ENCODE assay signal across 1 cellular context in the genomic region with DNA sequence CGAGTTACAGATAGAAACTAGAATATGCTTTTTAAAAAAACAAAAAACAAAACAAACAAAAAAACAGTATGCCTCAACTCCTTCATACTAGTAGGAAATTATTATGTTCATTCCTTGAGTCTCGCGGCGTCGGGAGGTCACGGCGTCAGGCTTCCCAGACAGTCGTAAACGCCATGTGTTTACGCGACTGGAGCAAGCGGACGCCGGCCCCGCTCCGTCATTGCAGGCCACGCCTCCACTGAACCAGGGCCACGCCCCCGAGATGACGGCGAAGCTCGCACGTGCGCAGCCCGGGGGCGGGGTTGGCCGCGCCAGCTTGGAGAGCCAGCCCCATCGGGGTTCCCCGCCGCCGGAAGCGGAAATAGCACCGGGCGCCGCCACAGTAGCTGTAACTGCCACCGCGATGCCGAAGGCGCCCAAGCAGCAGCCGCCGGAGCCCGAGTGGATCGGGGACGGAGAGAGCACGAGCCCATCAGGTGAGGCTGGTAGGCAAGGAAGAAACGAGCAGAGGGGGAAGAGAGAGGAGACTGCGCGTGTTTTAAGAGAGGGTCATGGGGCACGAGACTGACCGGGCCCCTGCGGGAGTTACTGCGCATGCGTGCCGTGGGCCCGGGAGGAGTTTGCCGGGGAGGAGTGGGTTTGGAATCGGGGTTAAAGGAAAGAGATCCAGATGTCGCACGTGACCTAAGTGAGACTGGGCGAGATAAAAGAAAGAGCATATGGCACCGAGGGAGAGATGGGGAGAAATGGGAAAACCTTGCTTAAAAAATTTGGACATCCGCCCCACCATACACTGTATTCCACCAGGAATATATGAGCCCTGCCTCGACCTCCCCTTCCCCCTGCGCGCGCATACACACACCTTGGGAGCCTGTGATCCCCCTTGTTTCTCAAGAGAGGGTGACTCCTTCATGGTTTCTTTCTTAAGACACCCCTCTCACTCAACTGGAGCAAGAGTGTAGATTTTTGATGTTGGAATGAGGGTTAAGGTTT.
TF ChIP-seq lines count a peak whose summit lies in the region.

A gene (plus strand): TSS at position 358 of the 993 bp plus-strand sequence. CDS start 46 bp downstream, at position 404.

TF ChIP-seq in K562, 482 proteins besides CTCF, POLR2A, EP300 and RAD21 (continued from another document and continues in another):
- TF ChIP-seq, protein P1, sequence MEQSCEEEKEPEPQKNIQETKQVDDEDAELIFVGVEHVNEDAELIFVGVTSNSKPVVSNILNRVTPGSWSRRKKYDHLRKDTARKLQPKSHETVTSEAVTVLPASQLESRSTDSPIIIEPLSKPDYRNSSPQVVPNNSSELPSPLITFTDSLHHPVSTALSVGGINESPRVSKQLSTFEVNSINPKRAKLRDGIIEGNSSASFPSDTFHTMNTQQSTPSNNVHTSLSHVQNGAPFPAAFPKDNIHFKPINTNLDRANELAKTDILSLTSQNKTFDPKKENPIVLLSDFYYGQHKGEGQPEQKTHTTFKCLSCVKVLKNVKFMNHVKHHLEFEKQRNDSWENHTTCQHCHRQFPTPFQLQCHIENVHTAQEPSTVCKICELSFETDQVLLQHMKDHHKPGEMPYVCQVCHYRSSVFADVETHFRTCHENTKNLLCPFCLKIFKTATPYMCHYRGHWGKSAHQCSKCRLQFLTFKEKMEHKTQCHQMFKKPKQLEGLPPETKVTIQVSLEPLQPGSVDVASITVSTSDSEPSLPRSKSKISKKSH (CRISPR knock-in tag; IDR thresholded peaks at IDR 0.05), result no peak
- TF ChIP-seq, protein P2, sequence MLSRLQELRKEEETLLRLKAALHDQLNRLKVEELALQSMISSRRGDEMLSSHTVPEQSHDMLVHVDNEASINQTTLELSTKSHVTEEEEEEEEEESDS (CRISPR knock-in tag; IDR thresholded peaks at IDR 0.05), result no peak
- TF ChIP-seq TAF1 (IDR thresholded peaks at IDR 0.05; ENCODE audit: control insufficient read depth, extremely low read depth, insufficient read depth, low read length, severe bottlenecking), result peak; percentile 83
- TF ChIP-seq RNF2 (IDR thresholded peaks at IDR 0.05), result peak; percentile 36
- TF ChIP-seq C11orf30 (IDR thresholded peaks at IDR 0.05; ENCODE audit: low read depth), result peak; percentile 85
- peak; percentile 61 to 95 (median 91) for TF ChIP-seq YY1 (IDR thresholded peaks at IDR 0.05; ENCODE audit: borderline replicate concordance in 1 of 3, control insufficient read depth in 1 of 3, extremely low read depth in 1 of 3, insufficient read depth in 3 of 3, insufficient read length in 1 of 3, insufficient replicate concordance in 2 of 3, low read depth in 1 of 3, low read length in 2 of 3)
- TF ChIP-seq MCM5 (IDR thresholded peaks at IDR 0.05; ENCODE audit: low read depth), result no peak
- peak; percentile 90 for TF ChIP-seq NR2C1 (IDR thresholded peaks at IDR 0.05)
- peak; percentile 91 for TF ChIP-seq NR2C1 (tag; IDR thresholded peaks at IDR 0.05)
- no peak for TF ChIP-seq CEBPB (tag; IDR thresholded peaks at IDR 0.05)
- peak; percentile 99 for TF ChIP-seq RBFOX2 (IDR thresholded peaks at IDR 0.05; ENCODE audit: low read depth, low read length)
- 0 out of 2 replicates have a peak, but pooled peaks have one; percentile 64 for TF ChIP-seq ZNF586 (CRISPR knock-in tag; conservative IDR thresholded peaks at IDR 0.05)
- TF ChIP-seq DIDO1 (tag; IDR thresholded peaks at IDR 0.05; ENCODE audit: low read depth), result peak; percentile 96
- TF ChIP-seq NFIC (IDR thresholded peaks at IDR 0.05), result 0 out of 2 replicates have a peak, but pooled peaks have one; percentile 53
- peak; percentile 92 for TF ChIP-seq KAT7 (CRISPR knock-in tag; IDR thresholded peaks at IDR 0.05; ENCODE audit: borderline replicate concordance)
- TF ChIP-seq EGR1 (conservative IDR thresholded peaks at IDR 0.05), result peak; percentile 90
- no peak for TF ChIP-seq CHD1 (IDR thresholded peaks at IDR 0.05; ENCODE audit: low read length)
- peak; percentile 91 for TF ChIP-seq TOE1 (IDR thresholded peaks at IDR 0.05; ENCODE audit: borderline replicate concordance)
- no peak for TF ChIP-seq TOE1 (CRISPR knock-in tag; IDR thresholded peaks at IDR 0.05; ENCODE audit: borderline replicate concordance, low read depth)
- TF ChIP-seq, protein P3, sequence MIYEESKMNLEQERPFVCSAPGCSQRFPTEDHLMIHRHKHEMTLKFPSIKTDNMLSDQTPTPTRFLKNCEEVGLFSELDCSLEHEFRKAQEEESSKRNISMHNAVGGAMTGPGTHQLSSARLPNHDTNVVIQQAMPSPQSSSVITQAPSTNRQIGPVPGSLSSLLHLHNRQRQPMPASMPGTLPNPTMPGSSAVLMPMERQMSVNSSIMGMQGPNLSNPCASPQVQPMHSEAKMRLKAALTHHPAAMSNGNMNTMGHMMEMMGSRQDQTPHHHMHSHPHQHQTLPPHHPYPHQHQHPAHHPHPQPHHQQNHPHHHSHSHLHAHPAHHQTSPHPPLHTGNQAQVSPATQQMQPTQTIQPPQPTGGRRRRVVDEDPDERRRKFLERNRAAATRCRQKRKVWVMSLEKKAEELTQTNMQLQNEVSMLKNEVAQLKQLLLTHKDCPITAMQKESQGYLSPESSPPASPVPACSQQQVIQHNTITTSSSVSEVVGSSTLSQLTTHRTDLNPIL (CRISPR knock-in tag; IDR thresholded peaks at IDR 0.05), result no peak
- peak; percentile 94 for TF ChIP-seq MTA1 (IDR thresholded peaks at IDR 0.05; ENCODE audit: borderline replicate concordance)
- TF ChIP-seq PCBP1 (IDR thresholded peaks at IDR 0.05; ENCODE audit: low read depth, low read length, poor library complexity, severe bottlenecking), result peak; percentile 80
- TF ChIP-seq, protein P4, sequence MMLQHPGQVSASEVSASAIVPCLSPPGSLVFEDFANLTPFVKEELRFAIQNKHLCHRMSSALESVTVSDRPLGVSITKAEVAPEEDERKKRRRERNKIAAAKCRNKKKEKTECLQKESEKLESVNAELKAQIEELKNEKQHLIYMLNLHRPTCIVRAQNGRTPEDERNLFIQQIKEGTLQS (IDR thresholded peaks at IDR 0.05), result no peak
- TF ChIP-seq, protein P4 (CRISPR knock-in tag; conservative IDR thresholded peaks at IDR 0.05), result peak; percentile 84; the same call in 1 of the 2 replicates
- peak; percentile 87 for TF ChIP-seq HIVEP1 (CRISPR knock-in tag; IDR thresholded peaks at IDR 0.05)
- TF ChIP-seq, protein P5, sequence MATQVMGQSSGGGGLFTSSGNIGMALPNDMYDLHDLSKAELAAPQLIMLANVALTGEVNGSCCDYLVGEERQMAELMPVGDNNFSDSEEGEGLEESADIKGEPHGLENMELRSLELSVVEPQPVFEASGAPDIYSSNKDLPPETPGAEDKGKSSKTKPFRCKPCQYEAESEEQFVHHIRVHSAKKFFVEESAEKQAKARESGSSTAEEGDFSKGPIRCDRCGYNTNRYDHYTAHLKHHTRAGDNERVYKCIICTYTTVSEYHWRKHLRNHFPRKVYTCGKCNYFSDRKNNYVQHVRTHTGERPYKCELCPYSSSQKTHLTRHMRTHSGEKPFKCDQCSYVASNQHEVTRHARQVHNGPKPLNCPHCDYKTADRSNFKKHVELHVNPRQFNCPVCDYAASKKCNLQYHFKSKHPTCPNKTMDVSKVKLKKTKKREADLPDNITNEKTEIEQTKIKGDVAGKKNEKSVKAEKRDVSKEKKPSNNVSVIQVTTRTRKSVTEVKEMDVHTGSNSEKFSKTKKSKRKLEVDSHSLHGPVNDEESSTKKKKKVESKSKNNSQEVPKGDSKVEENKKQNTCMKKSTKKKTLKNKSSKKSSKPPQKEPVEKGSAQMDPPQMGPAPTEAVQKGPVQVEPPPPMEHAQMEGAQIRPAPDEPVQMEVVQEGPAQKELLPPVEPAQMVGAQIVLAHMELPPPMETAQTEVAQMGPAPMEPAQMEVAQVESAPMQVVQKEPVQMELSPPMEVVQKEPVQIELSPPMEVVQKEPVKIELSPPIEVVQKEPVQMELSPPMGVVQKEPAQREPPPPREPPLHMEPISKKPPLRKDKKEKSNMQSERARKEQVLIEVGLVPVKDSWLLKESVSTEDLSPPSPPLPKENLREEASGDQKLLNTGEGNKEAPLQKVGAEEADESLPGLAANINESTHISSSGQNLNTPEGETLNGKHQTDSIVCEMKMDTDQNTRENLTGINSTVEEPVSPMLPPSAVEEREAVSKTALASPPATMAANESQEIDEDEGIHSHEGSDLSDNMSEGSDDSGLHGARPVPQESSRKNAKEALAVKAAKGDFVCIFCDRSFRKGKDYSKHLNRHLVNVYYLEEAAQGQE (CRISPR knock-in tag; IDR thresholded peaks at IDR 0.05; ENCODE audit: low read depth), result peak; percentile 51
- no peak for TF ChIP-seq ETV6 (IDR thresholded peaks at IDR 0.05; ENCODE audit: borderline replicate concordance in 1 of 2, low read depth in 2 of 2, low read length in 1 of 2)
- TF ChIP-seq ETV6 (CRISPR knock-in tag; IDR thresholded peaks at IDR 0.05; ENCODE audit: borderline replicate concordance), result 0 out of 2 replicates have a peak, but pooled peaks have one; percentile 40
- peak; percentile 89; the same call in 1 of the 2 replicates for TF ChIP-seq KDM2B (CRISPR knock-in tag; IDR thresholded peaks at IDR 0.05)
- TF ChIP-seq, protein P6, sequence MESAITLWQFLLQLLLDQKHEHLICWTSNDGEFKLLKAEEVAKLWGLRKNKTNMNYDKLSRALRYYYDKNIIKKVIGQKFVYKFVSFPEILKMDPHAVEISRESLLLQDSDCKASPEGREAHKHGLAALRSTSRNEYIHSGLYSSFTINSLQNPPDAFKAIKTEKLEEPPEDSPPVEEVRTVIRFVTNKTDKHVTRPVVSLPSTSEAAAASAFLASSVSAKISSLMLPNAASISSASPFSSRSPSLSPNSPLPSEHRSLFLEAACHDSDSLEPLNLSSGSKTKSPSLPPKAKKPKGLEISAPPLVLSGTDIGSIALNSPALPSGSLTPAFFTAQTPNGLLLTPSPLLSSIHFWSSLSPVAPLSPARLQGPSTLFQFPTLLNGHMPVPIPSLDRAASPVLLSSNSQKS (CRISPR knock-in tag; IDR thresholded peaks at IDR 0.05), result 0 out of 2 replicates have a peak, but pooled peaks have one; percentile 67
- TF ChIP-seq, protein P7, sequence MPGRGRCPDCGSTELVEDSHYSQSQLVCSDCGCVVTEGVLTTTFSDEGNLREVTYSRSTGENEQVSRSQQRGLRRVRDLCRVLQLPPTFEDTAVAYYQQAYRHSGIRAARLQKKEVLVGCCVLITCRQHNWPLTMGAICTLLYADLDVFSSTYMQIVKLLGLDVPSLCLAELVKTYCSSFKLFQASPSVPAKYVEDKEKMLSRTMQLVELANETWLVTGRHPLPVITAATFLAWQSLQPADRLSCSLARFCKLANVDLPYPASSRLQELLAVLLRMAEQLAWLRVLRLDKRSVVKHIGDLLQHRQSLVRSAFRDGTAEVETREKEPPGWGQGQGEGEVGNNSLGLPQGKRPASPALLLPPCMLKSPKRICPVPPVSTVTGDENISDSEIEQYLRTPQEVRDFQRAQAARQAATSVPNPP (IDR thresholded peaks at IDR 0.05; ENCODE audit: borderline replicate concordance, insufficient read depth, insufficient read length), result no peak
- TF ChIP-seq, protein P8, sequence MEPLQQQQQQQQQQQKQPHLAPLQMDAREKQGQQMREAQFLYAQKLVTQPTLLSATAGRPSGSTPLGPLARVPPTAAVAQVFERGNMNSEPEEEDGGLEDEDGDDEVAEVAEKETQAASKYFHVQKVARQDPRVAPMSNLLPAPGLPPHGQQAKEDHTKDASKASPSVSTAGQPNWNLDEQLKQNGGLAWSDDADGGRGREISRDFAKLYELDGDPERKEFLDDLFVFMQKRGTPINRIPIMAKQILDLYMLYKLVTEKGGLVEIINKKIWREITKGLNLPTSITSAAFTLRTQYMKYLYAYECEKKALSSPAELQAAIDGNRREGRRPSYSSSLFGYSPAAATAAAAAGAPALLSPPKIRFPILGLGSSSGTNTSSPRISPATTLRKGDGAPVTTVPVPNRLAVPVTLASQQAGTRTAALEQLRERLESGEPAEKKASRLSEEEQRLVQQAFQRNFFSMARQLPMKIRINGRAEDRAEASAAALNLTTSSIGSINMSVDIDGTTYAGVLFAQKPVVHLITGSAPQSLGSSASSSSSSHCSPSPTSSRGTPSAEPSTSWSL (CRISPR knock-in tag; IDR thresholded peaks at IDR 0.05; ENCODE audit: borderline replicate concordance), result peak; percentile 93; the same call in 1 of the 2 replicates
- TF ChIP-seq, protein P9, sequence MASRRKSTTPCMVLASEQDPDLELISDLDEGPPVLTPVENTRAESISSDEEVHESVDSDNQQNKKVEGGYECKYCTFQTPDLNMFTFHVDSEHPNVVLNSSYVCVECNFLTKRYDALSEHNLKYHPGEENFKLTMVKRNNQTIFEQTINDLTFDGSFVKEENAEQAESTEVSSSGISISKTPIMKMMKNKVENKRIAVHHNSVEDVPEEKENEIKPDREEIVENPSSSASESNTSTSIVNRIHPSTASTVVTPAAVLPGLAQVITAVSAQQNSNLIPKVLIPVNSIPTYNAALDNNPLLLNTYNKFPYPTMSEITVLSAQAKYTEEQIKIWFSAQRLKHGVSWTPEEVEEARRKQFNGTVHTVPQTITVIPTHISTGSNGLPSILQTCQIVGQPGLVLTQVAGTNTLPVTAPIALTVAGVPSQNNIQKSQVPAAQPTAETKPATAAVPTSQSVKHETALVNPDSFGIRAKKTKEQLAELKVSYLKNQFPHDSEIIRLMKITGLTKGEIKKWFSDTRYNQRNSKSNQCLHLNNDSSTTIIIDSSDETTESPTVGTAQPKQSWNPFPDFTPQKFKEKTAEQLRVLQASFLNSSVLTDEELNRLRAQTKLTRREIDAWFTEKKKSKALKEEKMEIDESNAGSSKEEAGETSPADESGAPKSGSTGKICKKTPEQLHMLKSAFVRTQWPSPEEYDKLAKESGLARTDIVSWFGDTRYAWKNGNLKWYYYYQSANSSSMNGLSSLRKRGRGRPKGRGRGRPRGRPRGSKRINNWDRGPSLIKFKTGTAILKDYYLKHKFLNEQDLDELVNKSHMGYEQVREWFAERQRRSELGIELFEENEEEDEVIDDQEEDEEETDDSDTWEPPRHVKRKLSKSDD (conservative IDR thresholded peaks at IDR 0.05; ENCODE audit: low read length), result no peak
- TF ChIP-seq, protein P10, sequence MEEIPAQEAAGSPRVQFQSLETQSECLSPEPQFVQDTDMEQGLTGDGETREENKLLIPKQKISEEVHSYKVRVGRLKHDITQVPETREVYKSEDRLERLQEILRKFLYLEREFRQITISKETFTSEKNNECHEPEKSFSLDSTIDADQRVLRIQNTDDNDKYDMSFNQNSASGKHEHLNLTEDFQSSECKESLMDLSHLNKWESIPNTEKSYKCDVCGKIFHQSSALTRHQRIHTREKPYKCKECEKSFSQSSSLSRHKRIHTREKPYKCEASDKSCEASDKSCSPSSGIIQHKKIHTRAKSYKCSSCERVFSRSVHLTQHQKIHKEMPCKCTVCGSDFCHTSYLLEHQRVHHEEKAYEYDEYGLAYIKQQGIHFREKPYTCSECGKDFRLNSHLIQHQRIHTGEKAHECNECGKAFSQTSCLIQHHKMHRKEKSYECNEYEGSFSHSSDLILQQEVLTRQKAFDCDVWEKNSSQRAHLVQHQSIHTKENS (CRISPR knock-in tag; IDR thresholded peaks at IDR 0.05), result no peak
- peak; percentile 100 for TF ChIP-seq MYC (IDR thresholded peaks at IDR 0.05; ENCODE audit: low read depth, low read length)
- TF ChIP-seq MYC (CRISPR knock-in tag; IDR thresholded peaks at IDR 0.05; ENCODE audit: borderline replicate concordance, low read depth), result peak; percentile 81; the same call in 1 of the 2 replicates
- TF ChIP-seq, protein P11, sequence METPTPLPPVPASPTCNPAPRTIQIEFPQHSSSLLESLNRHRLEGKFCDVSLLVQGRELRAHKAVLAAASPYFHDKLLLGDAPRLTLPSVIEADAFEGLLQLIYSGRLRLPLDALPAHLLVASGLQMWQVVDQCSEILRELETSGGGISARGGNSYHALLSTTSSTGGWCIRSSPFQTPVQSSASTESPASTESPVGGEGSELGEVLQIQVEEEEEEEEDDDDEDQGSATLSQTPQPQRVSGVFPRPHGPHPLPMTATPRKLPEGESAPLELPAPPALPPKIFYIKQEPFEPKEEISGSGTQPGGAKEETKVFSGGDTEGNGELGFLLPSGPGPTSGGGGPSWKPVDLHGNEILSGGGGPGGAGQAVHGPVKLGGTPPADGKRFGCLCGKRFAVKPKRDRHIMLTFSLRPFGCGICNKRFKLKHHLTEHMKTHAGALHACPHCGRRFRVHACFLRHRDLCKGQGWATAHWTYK (CRISPR knock-in tag; IDR thresholded peaks at IDR 0.05), result peak; percentile 71; the same call in 1 of the 2 replicates
